In genomic region chr19:10061717-10062310, GRCh38 we compare ENCODE assay signal across 2 cellular contexts.
TF ChIP-seq lines count a peak whose summit lies in the region.

No MANE protein-coding gene starts in this region.

TF ChIP-seq in GM12878, 131 proteins besides CTCF, POLR2A, EP300 and RAD21:
- peak; percentile 84 for TF ChIP-seq REST (IDR thresholded peaks at IDR 0.05; ENCODE audit: low read depth, low read length)
- TF ChIP-seq BHLHE40 (IDR thresholded peaks at IDR 0.05; ENCODE audit: borderline replicate concordance in 1 of 2, low read depth in 2 of 2, low read length in 1 of 2), result no peak

TF ChIP-seq in liver, 16 proteins besides CTCF, POLR2A, EP300 and RAD21:
- TF ChIP-seq REST (IDR thresholded peaks at IDR 0.05), result peak; percentile 90
- no peak for TF ChIP-seq SP1 (IDR thresholded peaks at IDR 0.05)
